Comparison of ENCODE assay signal across 8 cellular contexts in genomic region chr14:91315844-91316267, GRCh38.
DNase-seq lines count a peak whose midpoint lies in the region; ATAC-seq, FAIRE-seq and TF ChIP-seq lines count a peak whose summit lies in the region.

No MANE protein-coding gene starts in this region.

- CTCF ChIA-PET in CD8-positive, alpha-beta T cell (lab: Charles Lee): interaction anchor here (0.8 to 2.1 kb wide), 7 partner anchors 9 to 138 kb away, joined by 3 to 12 read pairs (median 4); no protein-coding TSS in a partner anchor

- 66 to 74% (median 70%) methylated on average over 6 of the region's 6 CpGs for WGBS in small intestine, 3 donors
- WGBS in tibial nerve, 2 donors: 76 to 80% methylated on average over 6 of the region's 6 CpGs

- no peaks in the 10 kb centered on the region for H4K20me1 ChIP-seq in GM23338 (replicated peaks; ENCODE audit: insufficient read depth)

- TF ChIP-seq POLR2A in tibial nerve (IDR thresholded peaks at IDR 0.05): no peak

- POLR2A ChIA-PET in CD8-positive, alpha-beta T cell (lab: Charles Lee): interaction anchor here (0.9 to 1.9 kb wide), 14 partner anchors 9 to 194 kb away, joined by 3 to 16 read pairs (median 4); partner anchors contain the start of genes CCDC88C and PPP4R3A

- no peak for TF ChIP-seq CTCF in CD8-positive, alpha-beta T cell (IDR thresholded peaks at IDR 0.05)
- TF ChIP-seq CTCF in GM23338 (conservative IDR thresholded peaks at IDR 0.05; ENCODE audit: low read depth in 2 of 2): no peak
- no peak for TF ChIP-seq CTCF in tibial nerve (IDR thresholded peaks at IDR 0.05)

- H3K4me1 Mint-ChIP-seq in CD8-positive, alpha-beta T cell (ENCODE audit: low read depth): peaks cover 74% of the 10 kb centered on the region
- no peaks in the 10 kb centered on the region; the same call in 2 of the 3 replicates for H3K4me1 Mint-ChIP-seq in GM23338

- no peaks in the 10 kb centered on the region for H3K9me3 Mint-ChIP-seq in CD8-positive, alpha-beta T cell
- peaks cover 36% of the 10 kb centered on the region for H3K9me3 Mint-ChIP-seq in GM23338

- H3K4me3 ChIP-seq in CD8-positive, alpha-beta T cell (ENCODE audit: low read depth, low read length): peak overlapping the region; percentile 25
- H3K4me3 ChIP-seq in small intestine (ENCODE audit: low read depth in 1 of 2, low read length in 2 of 2): no peak overlapping the region
- no peak overlapping the region for H3K4me3 ChIP-seq in GM23338
- no peak overlapping the region for H3K4me3 ChIP-seq in tibial nerve

- no peak for TF ChIP-seq EP300 in tibial nerve (IDR thresholded peaks at IDR 0.05)

- no peak overlapping the region for H3K4me2 ChIP-seq in GM23338

- no peak for FAIRE-seq in small intestine (lab: Jason Lieb, UNC)

- no peaks in the 10 kb centered on the region for H3F3A ChIP-seq in GM23338 (replicated peaks; ENCODE audit: low read depth)

- no peaks in the 10 kb centered on the region for H3K9me3 ChIP-seq in CD8-positive, alpha-beta T cell (ENCODE audit: low read length)
- no peaks in the 10 kb centered on the region for H3K9me3 ChIP-seq in small intestine (ENCODE audit: control insufficient read depth, low read depth)
- peaks cover 0 to 9% (median 0%) of the 10 kb centered on the region in 4 donors for H3K9me3 ChIP-seq in tibial nerve

- peak; percentile 80 for ATAC-seq in CD8-positive, alpha-beta T cell
- peak; percentile 88 for ATAC-seq in GM21447 (IDR thresholded peaks at IDR 0.05; ENCODE audit: unreplicated experiment)
- no peak for ATAC-seq in GM23338

- peaks cover 68% of the 10 kb centered on the region for H3K4me1 ChIP-seq in CD8-positive, alpha-beta T cell (ENCODE audit: insufficient read depth, low read length)
- H3K4me1 ChIP-seq in small intestine (ENCODE audit: control insufficient read depth in 2 of 2, insufficient read depth in 1 of 2, low read depth in 1 of 2, low read length in 1 of 2) (peaks cover 7 to 15% of the 10 kb centered on the region in 2 donors), GM23338 (ENCODE audit: insufficient read depth) (no peaks in the 10 kb centered on the region), tibial nerve (peaks cover 0 to 15% (median 11%) of the 10 kb centered on the region in 4 donors)

- no peaks in the 10 kb centered on the region for H3K79me2 ChIP-seq in GM23338 (replicated peaks; ENCODE audit: insufficient read depth)

- no peaks in the 10 kb centered on the region for H3K27me3 ChIP-seq in CD8-positive, alpha-beta T cell (ENCODE audit: insufficient read depth, low read length)
- H3K27me3 ChIP-seq in small intestine (ENCODE audit: control insufficient read depth in 2 of 2, insufficient read depth in 2 of 2, low read length in 2 of 2): no peaks in the 10 kb centered on the region
- no peaks in the 10 kb centered on the region for H3K27me3 ChIP-seq in GM23338 (ENCODE audit: insufficient read depth)
- H3K27me3 ChIP-seq in tibial nerve: peaks cover 0 to 8% of the 10 kb centered on the region in 2 donors

- H3K27ac Mint-ChIP-seq in CD8-positive, alpha-beta T cell: peak overlapping the region; percentile 96
- H3K27ac Mint-ChIP-seq in GM23338: no peak overlapping the region

- peak overlapping the region; percentile 65 for H3K4me3 Mint-ChIP-seq in CD8-positive, alpha-beta T cell
- H3K4me3 Mint-ChIP-seq in GM23338: no peak overlapping the region

- intact Hi-C loops in CD8-positive, alpha-beta T cell (cut with DNase I, micrococcal nuclease): loop anchor here (1.0 to 5.0 kb wide), 3 partner anchors 8 to 791 kb away; partner anchors contain the start of genes ATXN3 (in 1 of the 2) and PPP4R3A (in 1 of the 2)

- no peaks in the 10 kb centered on the region for H3K9me2 ChIP-seq in GM23338 (ENCODE audit: insufficient read depth)

- H3K27ac ChIP-seq in CD8-positive, alpha-beta T cell (ENCODE audit: low read depth, low read length): peak overlapping the region; percentile 76
- peak overlapping the region in 1 of 2 donors; percentile 63 for H3K27ac ChIP-seq in small intestine (ENCODE audit: low read depth in 1 of 2, low read length in 1 of 2)
- H3K27ac ChIP-seq in GM23338 (ENCODE audit: low read depth): no peak overlapping the region
- no peak overlapping the region for H3K27ac ChIP-seq in tibial nerve

- peaks cover 88% of the 10 kb centered on the region for H3K36me3 Mint-ChIP-seq in CD8-positive, alpha-beta T cell
- H3K36me3 Mint-ChIP-seq in GM23338 (ENCODE audit: low read depth): peaks cover 93% of the 10 kb centered on the region

- peaks cover 63% of the 10 kb centered on the region for H3K36me3 ChIP-seq in CD8-positive, alpha-beta T cell (ENCODE audit: insufficient read depth, low read length)
- H3K36me3 ChIP-seq in small intestine (ENCODE audit: control insufficient read depth in 2 of 2, insufficient read depth in 2 of 2, low read length in 2 of 2) (peaks cover 8 to 9% of the 10 kb centered on the region in 2 donors), GM23338 (ENCODE audit: insufficient read depth) (peaks cover 13% of the 10 kb centered on the region), tibial nerve (peaks cover 0 to 6% (median 3%) of the 10 kb centered on the region in 3 donors)

- peak; percentile 73 to 96 (median 82) for DNase-seq in CD8-positive, alpha-beta T cell
- peak; percentile 16 for DNase-seq in KG1 (lab: John Stamatoyannopoulos, UW)
- peak; percentile 69 for DNase-seq in activated CD8-positive, alpha-beta memory T cell treated with anti-CD3 and anti-CD28 coated beads, Interleukin-2, amount 50 U/mL, for 1 hour (ENCODE audit: extremely low read depth)
- peak; percentile 50 for DNase-seq in small intestine
- no peak for DNase-seq in AG08396 (ENCODE audit: low spot score)
- no peak for DNase-seq in GM23338 (ENCODE audit: low spot score)
- no peak for DNase-seq in tibial nerve (ENCODE audit: low spot score in 2 of 2)

- H2AFZ ChIP-seq in GM23338: no peak overlapping the region

- H3K27me3 Mint-ChIP-seq in CD8-positive, alpha-beta T cell (ENCODE audit: low read depth): no peaks in the 10 kb centered on the region
- peaks cover 16% of the 10 kb centered on the region for H3K27me3 Mint-ChIP-seq in GM23338 (ENCODE audit: insufficient read depth, low read depth, poor library complexity)

TF ChIP-seq in GM23338, 12 proteins besides CTCF, POLR2A, EP300 and RAD21 (continues in another document):
- TF ChIP-seq ZNF462 (CRISPR knock-in tag; IDR thresholded peaks at IDR 0.05) (no peak), ZNF331 (CRISPR knock-in tag; IDR thresholded peaks at IDR 0.05; ENCODE audit: low read depth) (no peak)

Comparison
In these comparisons a context has a peak if more than half of its experiments do, and no peak if none do; other contexts are left out.
1. DNase-seq: peak in CD8-positive, alpha-beta T cell (7 of 7), KG1 (single experiment), activated CD8-positive, alpha-beta memory T cell treated with anti-CD3 and anti-CD28 coated beads, Interleukin-2, amount 50 U/mL, for 1 hour (single experiment) and small intestine (single experiment); none in AG08396 (single experiment), GM23338 (single experiment) and tibial nerve (0 of 2).